In the genomic region with DNA sequence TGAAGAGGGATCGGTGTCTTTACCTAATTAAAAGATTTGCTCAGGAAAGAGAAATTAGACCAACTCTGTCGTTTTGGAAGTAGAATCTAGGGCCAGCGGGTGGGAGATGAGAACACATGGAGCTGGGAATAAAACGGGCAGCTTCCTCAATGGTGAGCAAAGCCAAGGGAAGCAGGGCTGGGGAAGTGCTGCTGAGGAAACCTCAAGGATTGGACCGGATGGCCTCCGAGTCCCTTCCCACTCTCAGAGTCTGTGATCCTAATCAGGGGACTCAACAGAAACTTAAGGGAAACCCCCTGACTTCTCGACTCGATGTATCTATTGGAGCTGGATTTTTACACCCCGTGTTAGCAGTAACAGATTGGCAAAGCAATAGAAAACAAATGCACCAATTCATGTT, we compare ENCODE assay signal across 12 cellular contexts. TPM values are rescaled to one million over a fixed set of nuclear protein-coding genes. Genes with fewer than 3 reads are reported as not detected.
DNase-seq lines count a peak whose midpoint lies in the region; ATAC-seq and TF ChIP-seq lines count a peak whose summit lies in the region.
"Had no signal": no experiment of that assay in that cellular context is flagged by ENCODE, and none has a peak within 500 bp of the region (broad histone marks: within the 10 kb centered on the region; RNA-seq: fewer than 3 reads in every experiment).

No MANE protein-coding gene starts in this region.

- no peak for TF ChIP-seq CTCF in Loucy (conservative IDR thresholded peaks at IDR 0.05; ENCODE audit: low read length)
- TF ChIP-seq CTCF in osteocyte (IDR thresholded peaks at IDR 0.05), result no peak

- peak overlapping the region; percentile 93 for H3K4me3 ChIP-seq in Loucy (ENCODE audit: low read length, poor library complexity, severe bottlenecking)
- H3K4me3 ChIP-seq in duodenal mucosa (ENCODE audit: low read depth in 1 of 2, low read length in 2 of 2), result peak overlapping the region; percentile 78 to 94
- H3K4me3 ChIP-seq: ovary had no signal

- H3K27me3 Mint-ChIP-seq in activated naive CD4-positive, alpha-beta T cell treated with anti-CD3 and anti-CD28 coated beads, Interleukin-2, amount 10 ng/mL, durations not matched to agents 7 days and 5 days, result no peaks in the 10 kb centered on the region
- no peaks in the 10 kb centered on the region for H3K27me3 Mint-ChIP-seq in stimulated activated naive B cell treated with anti-CD40 and anti-IgM and Interleukin-4, amounts not matched to agents 10 μg/mL and 1 μg/mL and 100 μg/mL, for 72 hours
- peaks cover 6% of the 10 kb centered on the region for H3K27me3 Mint-ChIP-seq in osteocyte (ENCODE audit: unreplicated experiment)

- H3K36me3 ChIP-seq in Loucy (ENCODE audit: insufficient read depth, low read length) (no peaks in the 10 kb centered on the region), duodenal mucosa (ENCODE audit: control insufficient read depth in 1 of 2, insufficient read depth in 2 of 2, low read length in 2 of 2) (no peaks in the 10 kb centered on the region)
- H3K36me3 ChIP-seq: ovary had no signal

- H3K79me2 ChIP-seq in Loucy (ENCODE audit: insufficient read depth, low read length), result peaks cover 42% of the 10 kb centered on the region

- peaks cover 56% of the 10 kb centered on the region for H3K4me1 Mint-ChIP-seq in activated naive CD4-positive, alpha-beta T cell treated with anti-CD3 and anti-CD28 coated beads, Interleukin-2, amount 10 ng/mL, durations not matched to agents 7 days and 5 days
- peaks cover 48 to 81% of the 10 kb centered on the region in 2 donors for H3K4me1 Mint-ChIP-seq in stimulated activated naive B cell treated with anti-CD40 and anti-IgM and Interleukin-4, amounts not matched to agents 10 μg/mL and 1 μg/mL and 100 μg/mL, for 72 hours
- peaks cover 16% of the 10 kb centered on the region for H3K4me1 Mint-ChIP-seq in osteocyte (ENCODE audit: unreplicated experiment)

- no peaks in the 10 kb centered on the region for H3K27me3 ChIP-seq in Loucy (ENCODE audit: insufficient read depth, low read length, poor library complexity, severe bottlenecking)
- H3K27me3 ChIP-seq in duodenal mucosa (ENCODE audit: control insufficient read depth in 1 of 2, insufficient read depth in 2 of 2, low read length in 2 of 2), result no peaks in the 10 kb centered on the region
- H3K27me3 ChIP-seq: ovary had no signal

- H3K27ac Mint-ChIP-seq in activated naive CD4-positive, alpha-beta T cell treated with anti-CD3 and anti-CD28 coated beads, Interleukin-2, amount 10 ng/mL, durations not matched to agents 7 days and 5 days, result no peak overlapping the region
- peak overlapping the region; percentile 95 for H3K27ac Mint-ChIP-seq in stimulated activated naive B cell treated with anti-CD40 and anti-IgM and Interleukin-4, amounts not matched to agents 10 μg/mL and 1 μg/mL and 100 μg/mL, for 72 hours
- H3K27ac Mint-ChIP-seq in osteocyte (ENCODE audit: unreplicated experiment), result no peak overlapping the region

- H3K9me3 ChIP-seq in Loucy (ENCODE audit: insufficient read depth, low read depth, low read length) (no peaks in the 10 kb centered on the region), duodenal mucosa (ENCODE audit: control insufficient read depth in 1 of 2, low read length in 2 of 2) (no peaks in the 10 kb centered on the region)

- no peak for ATAC-seq in stimulated activated naive B cell treated with anti-CD40 and anti-IgM and Interleukin-4, amounts not matched to agents 10 μg/mL and 1 μg/mL and 100 μg/mL, for 72 hours (replicated peaks)
- ATAC-seq: left colon had no signal

- H3K9me3 Mint-ChIP-seq in activated naive CD4-positive, alpha-beta T cell treated with anti-CD3 and anti-CD28 coated beads, Interleukin-2, amount 10 ng/mL, durations not matched to agents 7 days and 5 days, result no peaks in the 10 kb centered on the region
- no peaks in the 10 kb centered on the region for H3K9me3 Mint-ChIP-seq in stimulated activated naive B cell treated with anti-CD40 and anti-IgM and Interleukin-4, amounts not matched to agents 10 μg/mL and 1 μg/mL and 100 μg/mL, for 72 hours
- no peaks in the 10 kb centered on the region for H3K9me3 Mint-ChIP-seq in osteocyte (ENCODE audit: unreplicated experiment)

- peak overlapping the region; percentile 82 for H3K4me2 ChIP-seq in Loucy (ENCODE audit: low read depth, low read length, poor library complexity, severe bottlenecking)

- no peaks in the 10 kb centered on the region for H3K9me2 ChIP-seq in Loucy (replicated peaks; ENCODE audit: low read depth, low read length)

- H2AFZ ChIP-seq in Loucy (ENCODE audit: low read length), result no peak overlapping the region

- peaks cover 3% of the 10 kb centered on the region; the same call in 1 of the 2 replicates for H3F3A ChIP-seq in Loucy (ENCODE audit: low read depth)

- no peaks in the 10 kb centered on the region for H4K20me1 ChIP-seq in Loucy (ENCODE audit: insufficient read depth, low read length, poor library complexity, severe bottlenecking)

- H3K36me3 Mint-ChIP-seq in activated naive CD4-positive, alpha-beta T cell treated with anti-CD3 and anti-CD28 coated beads, Interleukin-2, amount 10 ng/mL, durations not matched to agents 7 days and 5 days, result peaks cover 20% of the 10 kb centered on the region
- peaks cover 14 to 33% of the 10 kb centered on the region in 2 donors for H3K36me3 Mint-ChIP-seq in stimulated activated naive B cell treated with anti-CD40 and anti-IgM and Interleukin-4, amounts not matched to agents 10 μg/mL and 1 μg/mL and 100 μg/mL, for 72 hours
- no peaks in the 10 kb centered on the region for H3K36me3 Mint-ChIP-seq in osteocyte (ENCODE audit: unreplicated experiment)

- no peak for DNase-seq in activated naive CD4-positive, alpha-beta T cell treated with anti-CD3 and anti-CD28 coated beads, Interleukin-2, amount 10 ng/mL, durations not matched to agents 7 days and 5 days
- no peak for DNase-seq in activated naive CD4-positive, alpha-beta T cell treated with Interleukin-2 at 50 U/mL for 16 hours
- no peak for DNase-seq in stimulated activated naive B cell treated with anti-CD40 and anti-IgM and Interleukin-4, amounts not matched to agents 10 μg/mL and 1 μg/mL and 100 μg/mL, for 72 hours
- no peak for DNase-seq in anterior cingulate cortex (lab: John Stamatoyannopoulos, UW)
- no peak for DNase-seq in osteocyte (ENCODE audit: extremely low spot score, unreplicated experiment)
- no peak for DNase-seq in NCI-H146 treated with DMSO at 0.1 percent for 48 hours (lab: John Stamatoyannopoulos, UW; ENCODE audit: unreplicated experiment)
- DNase-seq: IMR-90; left colon; ovary; stimulated activated CD4-positive, alpha-beta T cell treated with anti-CD3 and anti-CD28 coated beads, Interleukin-2, amount 100 ng/mL, for 48 hours had no signal

- H3K9ac ChIP-seq in Loucy (ENCODE audit: low read depth, low read length, poor library complexity, severe bottlenecking), result peak overlapping the region; percentile 71
- H3K9ac ChIP-seq in duodenal mucosa (ENCODE audit: low read depth in 1 of 2, low read length in 2 of 2), result peak overlapping the region; percentile 52 to 53

- no peak overlapping the region for H3K27ac ChIP-seq in duodenal mucosa (ENCODE audit: low read depth, low read length)
- H3K27ac ChIP-seq: ovary had no signal

- CTCF ChIA-PET in activated naive CD4-positive, alpha-beta T cell treated with anti-CD3 and anti-CD28 coated beads, Interleukin-2, amount 10 ng/mL, durations not matched to agents 7 days and 5 days (lab: Charles Lee), result no interaction called here

- H3K4me1 ChIP-seq in Loucy (ENCODE audit: insufficient read depth, low read length, poor library complexity, severe bottlenecking) (peaks cover 62% of the 10 kb centered on the region), duodenal mucosa (ENCODE audit: control insufficient read depth in 1 of 2, insufficient read depth in 2 of 2, low read length in 2 of 2) (peaks cover 5 to 17% of the 10 kb centered on the region in 2 donors)

- peak overlapping the region; percentile 37 for H3K4me3 Mint-ChIP-seq in activated naive CD4-positive, alpha-beta T cell treated with anti-CD3 and anti-CD28 coated beads, Interleukin-2, amount 10 ng/mL, durations not matched to agents 7 days and 5 days
- peak overlapping the region; percentile 76 to 77 for H3K4me3 Mint-ChIP-seq in stimulated activated naive B cell treated with anti-CD40 and anti-IgM and Interleukin-4, amounts not matched to agents 10 μg/mL and 1 μg/mL and 100 μg/mL, for 72 hours
- H3K4me3 Mint-ChIP-seq in osteocyte (ENCODE audit: unreplicated experiment), result no peak overlapping the region

RNA-seq across cellular contexts. Expression of gene GCNT2, which starts 10.8 kb away (rescaled TPM):
- 0.19 and 0.21 TPM in 2 replicates for total RNA-seq in osteocyte
